Comparison of ENCODE assay signal across 23 cellular contexts in genomic region chr16:85031451-85031850, GRCh38. TPM values are rescaled to one million over a fixed set of nuclear protein-coding genes. Genes with fewer than 3 reads are reported as not detected.
DNase-seq lines count a peak whose midpoint lies in the region; ATAC-seq and TF ChIP-seq lines count a peak whose summit lies in the region.
"Had no signal": no experiment of that assay in that cellular context is flagged by ENCODE, and none has a peak within 500 bp of the region (broad histone marks: within the 10 kb centered on the region; RNA-seq: fewer than 3 reads in every experiment).

No MANE protein-coding gene starts in this region.

- TF ChIP-seq POLR2A in vagina (IDR thresholded peaks at IDR 0.05): no peak

- H3K27me3 Mint-ChIP-seq in stimulated activated naive CD8-positive, alpha-beta T cell treated with anti-CD3 and anti-CD28 coated beads, Interleukin-15, Interleukin-2, amounts not matched to agents 100 ng/mL and 50 ng/mL, for 24 hours: no peaks in the 10 kb centered on the region
- peaks cover 23% of the 10 kb centered on the region for H3K27me3 Mint-ChIP-seq in neural crest cell (ENCODE audit: low read depth)

- peaks cover 39% of the 10 kb centered on the region for H3K4me1 ChIP-seq in vagina

- H3K4me3 ChIP-seq in vagina: no peak overlapping the region
- H3K4me3 ChIP-seq: A549, GM12878, SJSA1 had no signal

- peak overlapping the region; percentile 9 for H3K27ac Mint-ChIP-seq in stimulated activated naive CD8-positive, alpha-beta T cell treated with anti-CD3 and anti-CD28 coated beads, Interleukin-15, Interleukin-2, amounts not matched to agents 100 ng/mL and 50 ng/mL, for 24 hours
- H3K27ac Mint-ChIP-seq in neural crest cell (ENCODE audit: unreplicated experiment): no peak overlapping the region
- H3K27ac Mint-ChIP-seq: B cell, H9 had no signal

- TF ChIP-seq CTCF in neural crest cell (conservative IDR thresholded peaks at IDR 0.05): no peak
- no peak for TF ChIP-seq CTCF in vagina (IDR thresholded peaks at IDR 0.05)

- H3K9me3 Mint-ChIP-seq in stimulated activated naive CD8-positive, alpha-beta T cell treated with anti-CD3 and anti-CD28 coated beads, Interleukin-15, Interleukin-2, amounts not matched to agents 100 ng/mL and 50 ng/mL, for 24 hours: no peaks in the 10 kb centered on the region
- no peaks in the 10 kb centered on the region for H3K9me3 Mint-ChIP-seq in neural crest cell
- H3K9me3 Mint-ChIP-seq: H9 had no signal

- H3K27ac ChIP-seq in vagina: peak overlapping the region; percentile 90
- H3K27ac ChIP-seq: A549, SJSA1 had no signal

- H3K9me3 ChIP-seq in vagina: no peaks in the 10 kb centered on the region
- H3K9me3 ChIP-seq: A549, Caco-2, SJSA1 had no signal

- ATAC-seq in stimulated activated naive CD8-positive, alpha-beta T cell treated with anti-CD3 and anti-CD28 coated beads, Interleukin-15, Interleukin-2, amounts not matched to agents 100 U/mL and 50 U/mL, for 24 hours: no peak
- ATAC-seq in HG02571 (IDR thresholded peaks at IDR 0.05; ENCODE audit: unreplicated experiment) (no peak), GM18519 (IDR thresholded peaks at IDR 0.05; ENCODE audit: low FRiP score, unreplicated experiment) (no peak)
- ATAC-seq: A549, GM12878, Right ventricle myocardium inferior had no signal

- peaks cover 9% of the 10 kb centered on the region for H3K36me3 Mint-ChIP-seq in stimulated activated naive CD8-positive, alpha-beta T cell treated with anti-CD3 and anti-CD28 coated beads, Interleukin-15, Interleukin-2, amounts not matched to agents 100 ng/mL and 50 ng/mL, for 24 hours (ENCODE audit: low read depth)
- no peaks in the 10 kb centered on the region for H3K36me3 Mint-ChIP-seq in neural crest cell (ENCODE audit: low read depth)

- no peak overlapping the region for H3K4me3 Mint-ChIP-seq in stimulated activated naive CD8-positive, alpha-beta T cell treated with anti-CD3 and anti-CD28 coated beads, Interleukin-15, Interleukin-2, amounts not matched to agents 100 ng/mL and 50 ng/mL, for 24 hours
- peak overlapping the region; percentile 0 for H3K4me3 Mint-ChIP-seq in neural crest cell
- H3K4me3 Mint-ChIP-seq: B cell, H9 had no signal

- DNase-seq in stimulated activated naive CD8-positive, alpha-beta T cell treated with anti-CD3 and anti-CD28 coated beads, Interleukin-15, Interleukin-2, amounts not matched to agents 100 U/mL and 50 U/mL, for 24 hours: no peak
- DNase-seq in dermis microvascular lymphatic vessel endothelial cell (ENCODE audit: low read depth in 2 of 2) (peak; percentile 78 to 90), neural crest cell (ENCODE audit: low read depth, low spot score) (no peak), vagina (ENCODE audit: extremely low spot score in 2 of 2) (no peak), NCI-H128 (lab: John Stamatoyannopoulos, UW; ENCODE audit: unreplicated experiment) (no peak)
- DNase-seq: Caco-2, DMS 273 treated with DMSO at 0.1 percent for 48 hours, DND-41, H9, NCI-H1092 treated with DMSO at 0.1 percent for 48 hours, NCI-H2029 treated with DMSO at 0.1 percent for 48 hours, NCI-H345, NCI-H524, NCI-H774, OCI-M1 had no signal

- intact Hi-C loops in vagina (cut with DNase I): no loop called here

- no peaks in the 10 kb centered on the region for H3K36me3 ChIP-seq in vagina

- no peaks in the 10 kb centered on the region for H3K27me3 ChIP-seq in vagina
- H3K27me3 ChIP-seq: SJSA1 had no signal

- H3K4me1 Mint-ChIP-seq in stimulated activated naive CD8-positive, alpha-beta T cell treated with anti-CD3 and anti-CD28 coated beads, Interleukin-15, Interleukin-2, amounts not matched to agents 100 ng/mL and 50 ng/mL, for 24 hours (ENCODE audit: low read depth): peaks cover 44% of the 10 kb centered on the region
- peaks cover 33% of the 10 kb centered on the region for H3K4me1 Mint-ChIP-seq in neural crest cell

RNA-seq across cellular contexts. Expression of gene KIAA0513, which starts 3.9 kb away (rescaled TPM):
- total RNA-seq in dermis microvascular lymphatic vessel endothelial cell (17.5 and 32.0 TPM in 2 replicates), neural crest cell (10.3 TPM in 2 replicates), vagina (26.8 TPM)

RNA-seq across cellular contexts. Expression of gene ZDHHC7, which starts 20.1 kb away (rescaled TPM):
- total RNA-seq in dermis microvascular lymphatic vessel endothelial cell (32.5 and 39.4 TPM in 2 replicates), neural crest cell (39.5 and 40.0 TPM in 2 replicates), vagina (37.3 TPM)

Comparison
In these comparisons a context has a peak if more than half of its experiments do, and no peak if none do; other contexts are left out.
1. DNase-seq: peak in dermis microvascular lymphatic vessel endothelial cell (2 of 2); none in stimulated activated naive CD8-positive, alpha-beta T cell treated with anti-CD3 and anti-CD28 coated beads, Interleukin-15, Interleukin-2, amounts not matched to agents 100 U/mL and 50 U/mL, for 24 hours (single experiment), neural crest cell (single experiment), vagina (0 of 2) and NCI-H128 (single experiment).